Comparison of ENCODE assay signal across 8 cellular contexts in the genomic region with DNA sequence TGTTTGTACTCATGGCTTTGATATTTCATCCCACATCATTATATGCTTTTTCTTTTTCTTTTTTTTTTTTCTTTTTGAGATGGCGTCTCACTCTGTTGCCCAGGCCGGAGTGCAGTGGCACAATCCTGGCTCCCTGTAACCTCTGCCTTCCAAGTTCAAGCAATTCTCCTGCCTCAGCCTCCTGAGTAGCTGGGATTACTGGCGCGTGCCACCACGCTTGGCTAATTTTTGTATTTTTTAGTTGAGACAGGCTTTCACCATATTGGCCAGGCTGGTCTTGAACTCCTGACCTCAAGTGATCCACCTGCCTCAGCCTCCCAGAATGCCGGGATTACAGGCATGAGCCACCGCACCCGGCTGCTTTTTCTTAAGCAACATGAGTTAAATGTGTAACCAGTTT. TPM values are rescaled to one million over a fixed set of nuclear protein-coding genes. Genes with fewer than 3 reads are reported as not detected.
DNase-seq lines count a peak whose midpoint lies in the region; ATAC-seq and TF ChIP-seq lines count a peak whose summit lies in the region.
"Not testable (repeated sequence)": the region's sequence is repeated elsewhere in the genome, so short reads cannot be mapped to it uniquely, and the experiment has no call there.

No MANE protein-coding gene starts in this region.

- not testable (repeated sequence) for H3K27ac ChIP-seq in BLaER1, SK-N-MC, hepatocyte

- H3K27me3 ChIP-seq in BLaER1; HAP-1 (ENCODE audit: low read depth); hepatocyte: not testable (repeated sequence)

- not testable (repeated sequence) for H3K9me2 ChIP-seq in hepatocyte (replicated peaks; ENCODE audit: insufficient read depth)

- H3K4me2 ChIP-seq in BLaER1: peak overlapping the region; percentile 93
- H3K4me2 ChIP-seq in hepatocyte: peak overlapping the region; percentile 95

- peaks cover 25% of the 10 kb centered on the region for H3K36me3 Mint-ChIP-seq in activated T-helper 1 cell treated with anti-CD3 and anti-CD28 coated beads, Interleukin-12 subunit alpha, Interleukin-12 subunit beta, Interleukin-2, Interleukin-4 antibody, amounts not matched to agents 30 ng/mL and 10 ng/mL and 1 ng/mL, durations not matched to agents 14 hours and 24 hours and 36 hours (ENCODE audit: low read depth)
- not testable (repeated sequence) for H3K36me3 Mint-ChIP-seq in chondrocyte (ENCODE audit: low read depth); neural crest cell (ENCODE audit: low read depth)

- not testable (repeated sequence) for H3K27ac Mint-ChIP-seq in activated T-helper 1 cell treated with anti-CD3 and anti-CD28 coated beads, Interleukin-12 subunit alpha, Interleukin-12 subunit beta, Interleukin-2, Interleukin-4 antibody, amounts not matched to agents 30 ng/mL and 10 ng/mL and 1 ng/mL, durations not matched to agents 14 hours and 24 hours and 36 hours; neural crest cell (ENCODE audit: unreplicated experiment)
- H3K27ac Mint-ChIP-seq in chondrocyte (ENCODE audit: unreplicated experiment): peak overlapping the region; percentile 54
- H3K27ac Mint-ChIP-seq in stimulated activated naive CD8-positive, alpha-beta T cell treated with anti-CD3 and anti-CD28 coated beads, Interleukin-15, amount 100 ng/mL, for 72 hours: peak overlapping the region; percentile 40 to 63

- not testable (repeated sequence) for DNase-seq in HAP-1 (ENCODE audit: low spot score in 2 of 2); SK-N-MC (ENCODE audit: low read depth, low spot score); activated T-helper 1 cell treated with anti-CD3 and anti-CD28 coated beads, Interleukin-12 subunit alpha, Interleukin-12 subunit beta, Interleukin-2, Interleukin-4 antibody, amounts not matched to agents 30 ng/mL and 10 ng/mL and 1 ng/mL, durations not matched to agents 14 hours and 24 hours and 36 hours (ENCODE audit: low spot score); chondrocyte (ENCODE audit: low spot score); hepatocyte (ENCODE audit: low spot score); neural crest cell (ENCODE audit: low read depth, low spot score); stimulated activated naive CD8-positive, alpha-beta T cell treated with anti-CD3 and anti-CD28 coated beads, Interleukin-15, amount 100 ng/mL, for 72 hours

- H3K4me1 ChIP-seq in BLaER1 (peaks cover 65% of the 10 kb centered on the region), HAP-1 (peaks cover 31% of the 10 kb centered on the region), hepatocyte (ENCODE audit: insufficient read depth) (peaks cover 76% of the 10 kb centered on the region)

- H3K27me3 Mint-ChIP-seq in activated T-helper 1 cell treated with anti-CD3 and anti-CD28 coated beads, Interleukin-12 subunit alpha, Interleukin-12 subunit beta, Interleukin-2, Interleukin-4 antibody, amounts not matched to agents 30 ng/mL and 10 ng/mL and 1 ng/mL, durations not matched to agents 14 hours and 24 hours and 36 hours (ENCODE audit: insufficient read depth); chondrocyte (ENCODE audit: low read depth); neural crest cell (ENCODE audit: low read depth); stimulated activated naive CD8-positive, alpha-beta T cell treated with anti-CD3 and anti-CD28 coated beads, Interleukin-15, amount 100 ng/mL, for 72 hours: not testable (repeated sequence)

- peak overlapping the region; percentile 62 for H3K4me3 Mint-ChIP-seq in activated T-helper 1 cell treated with anti-CD3 and anti-CD28 coated beads, Interleukin-12 subunit alpha, Interleukin-12 subunit beta, Interleukin-2, Interleukin-4 antibody, amounts not matched to agents 30 ng/mL and 10 ng/mL and 1 ng/mL, durations not matched to agents 14 hours and 24 hours and 36 hours
- H3K4me3 Mint-ChIP-seq in chondrocyte (ENCODE audit: unreplicated experiment): peak overlapping the region; percentile 33
- H3K4me3 Mint-ChIP-seq in neural crest cell: peak overlapping the region; percentile 52
- peak overlapping the region; percentile 59 to 93 for H3K4me3 Mint-ChIP-seq in stimulated activated naive CD8-positive, alpha-beta T cell treated with anti-CD3 and anti-CD28 coated beads, Interleukin-15, amount 100 ng/mL, for 72 hours

- H4K20me1 ChIP-seq in BLaER1 (peaks cover 73% of the 10 kb centered on the region), hepatocyte (ENCODE audit: insufficient read depth, poor library complexity, severe bottlenecking) (peaks cover 70% of the 10 kb centered on the region)

- ATAC-seq in stimulated activated naive CD8-positive, alpha-beta T cell treated with anti-CD3 and anti-CD28 coated beads, Interleukin-15, amount 100 ng/mL, for 72 hours: not testable (repeated sequence)

- H3K4me3 ChIP-seq in BLaER1 (peak overlapping the region; percentile 99), HAP-1 (peak overlapping the region; percentile 3), SK-N-MC (peak overlapping the region; percentile 86), hepatocyte (peak overlapping the region; percentile 9)

- peak overlapping the region; percentile 25; the same call in 1 of the 2 replicates for H3K9ac ChIP-seq in BLaER1
- peak overlapping the region; percentile 62 for H3K9ac ChIP-seq in SK-N-MC (ENCODE audit: insufficient read length)

- H3K9me3 Mint-ChIP-seq in activated T-helper 1 cell treated with anti-CD3 and anti-CD28 coated beads, Interleukin-12 subunit alpha, Interleukin-12 subunit beta, Interleukin-2, Interleukin-4 antibody, amounts not matched to agents 30 ng/mL and 10 ng/mL and 1 ng/mL, durations not matched to agents 14 hours and 24 hours and 36 hours; chondrocyte (ENCODE audit: low read depth); neural crest cell; stimulated activated naive CD8-positive, alpha-beta T cell treated with anti-CD3 and anti-CD28 coated beads, Interleukin-15, amount 100 ng/mL, for 72 hours: not testable (repeated sequence)

- in situ Hi-C loops in HAP-1 (cut with MboI; ENCODE audit: low sequenced_read_pairs): not testable (repeated sequence)

- H3K36me3 ChIP-seq in BLaER1: peaks cover 29% of the 10 kb centered on the region
- H3K36me3 ChIP-seq in HAP-1 (replicated peaks); hepatocyte (replicated peaks; ENCODE audit: insufficient read depth, low read depth): not testable (repeated sequence)
- peaks cover 42% of the 10 kb centered on the region for H3K36me3 ChIP-seq in SK-N-MC (ENCODE audit: insufficient read depth, low read length)

- H3K9me3 ChIP-seq in BLaER1; HAP-1; SK-N-MC (ENCODE audit: low read depth, low read length); hepatocyte (ENCODE audit: low read depth): not testable (repeated sequence)

- H2AFZ ChIP-seq in hepatocyte: not testable (repeated sequence)

- H3K79me2 ChIP-seq in hepatocyte: peaks cover 88% of the 10 kb centered on the region

- peaks cover 63% of the 10 kb centered on the region for H3K4me1 Mint-ChIP-seq in activated T-helper 1 cell treated with anti-CD3 and anti-CD28 coated beads, Interleukin-12 subunit alpha, Interleukin-12 subunit beta, Interleukin-2, Interleukin-4 antibody, amounts not matched to agents 30 ng/mL and 10 ng/mL and 1 ng/mL, durations not matched to agents 14 hours and 24 hours and 36 hours (ENCODE audit: low read depth)
- H3K4me1 Mint-ChIP-seq in chondrocyte (ENCODE audit: low read depth): peaks cover 65% of the 10 kb centered on the region
- peaks cover 51% of the 10 kb centered on the region for H3K4me1 Mint-ChIP-seq in neural crest cell
- peaks cover 72% of the 10 kb centered on the region for H3K4me1 Mint-ChIP-seq in stimulated activated naive CD8-positive, alpha-beta T cell treated with anti-CD3 and anti-CD28 coated beads, Interleukin-15, amount 100 ng/mL, for 72 hours

- intact Hi-C loops in activated T-helper 1 cell treated with anti-CD3 and anti-CD28 coated beads, Interleukin-12 subunit alpha, Interleukin-12 subunit beta, Interleukin-2, Interleukin-4 antibody, amounts not matched to agents 30 ng/mL and 10 ng/mL and 1 ng/mL, durations not matched to agents 14 hours and 24 hours and 36 hours (cut with micrococcal nuclease): loop anchor here (10.0 kb wide), 1 partner anchor 1830 kb away; a partner anchor contains a TSS

- TF ChIP-seq CTCF in chondrocyte (IDR thresholded peaks at IDR 0.05); hepatocyte (IDR thresholded peaks at IDR 0.05; ENCODE audit: poor library complexity); neural crest cell (conservative IDR thresholded peaks at IDR 0.05): not testable (repeated sequence)

- 87% methylated on average over 8 of the region's 8 CpGs for WGBS in hepatocyte (ENCODE audit: low lambda C conversion rate, missing lambda C conversion rate)

RNA-seq across cellular contexts. Expression of a gene that starts 2.9 kb away (rescaled TPM):
- 118 and 121 TPM in 2 replicates for total RNA-seq in activated T-helper 1 cell treated with anti-CD3 and anti-CD28 coated beads, Interleukin-12 subunit alpha, Interleukin-12 subunit beta, Interleukin-2, Interleukin-4 antibody, amounts not matched to agents 30 ng/mL and 10 ng/mL and 1 ng/mL, durations not matched to agents 14 hours and 24 hours and 36 hours
- total RNA-seq in chondrocyte: 79.1 to 89.4 TPM (median 83.7 TPM) in 3 replicates
- 81.0 and 96.5 TPM in 2 replicates for total RNA-seq in hepatocyte
- polyA plus RNA-seq in hepatocyte: 59.9 and 64.7 TPM in 2 replicates
- 141 and 153 TPM in 2 replicates for total RNA-seq in neural crest cell

Comparison
In these comparisons a context has a peak if more than half of its experiments do, and no peak if none do; other contexts are left out.
1. H3K4me3 ChIP-seq: peak in every context shown above with its lines; median percentile 99 in BLaER1; 86 in SK-N-MC; 9 in hepatocyte; 3 in HAP-1.